22 cellular contexts compared by ENCODE assay signal in genomic region chr2:104804148-104804890, GRCh38. TPM values are rescaled to one million over a fixed set of nuclear protein-coding genes. Genes with fewer than 3 reads are reported as not detected.
DNase-seq lines count a peak whose midpoint lies in the region; ATAC-seq, FAIRE-seq and TF ChIP-seq lines count a peak whose summit lies in the region.
"Had no signal": no experiment of that assay in that cellular context is flagged by ENCODE, and none has a peak within 500 bp of the region (broad histone marks: within the 10 kb centered on the region; RNA-seq: fewer than 3 reads in every experiment).

No MANE protein-coding gene starts in this region.

- 76 to 84% (median 78%) methylated on average over 6 of the region's 6 CpGs for WGBS in ovary, 3 donors

- H3K9me2 ChIP-seq in Loucy (replicated peaks; ENCODE audit: low read depth, low read length), result no peaks in the 10 kb centered on the region

- H2AFZ ChIP-seq in Loucy (ENCODE audit: low read length), result no peak overlapping the region
- no peak overlapping the region for H2AFZ ChIP-seq in neural progenitor cell (replicated peaks)

- no peak overlapping the region for H3K4me3 Mint-ChIP-seq in neural progenitor cell
- H3K4me3 Mint-ChIP-seq: stimulated activated naive CD8-positive, alpha-beta T cell treated with anti-CD3 and anti-CD28 coated beads, Interleukin-15, Interleukin-2, amounts not matched to agents 100 ng/mL and 50 ng/mL, for 24 hours had no signal

- TF ChIP-seq POLR2A in ovary (IDR thresholded peaks at IDR 0.05), result no peak

- H3K9me3 ChIP-seq in Loucy (ENCODE audit: insufficient read depth, low read depth, low read length) (no peaks in the 10 kb centered on the region), neural progenitor cell (ENCODE audit: low read depth) (no peaks in the 10 kb centered on the region), ovary (no peaks in the 10 kb centered on the region)
- H3K9me3 ChIP-seq: gastrocnemius medialis, neutrophil, thyroid gland had no signal

- H3K4me1 ChIP-seq in Loucy (ENCODE audit: insufficient read depth, low read length, poor library complexity, severe bottlenecking) (no peaks in the 10 kb centered on the region), neural progenitor cell (no peaks in the 10 kb centered on the region), ovary (ENCODE audit: insufficient read depth) (no peaks in the 10 kb centered on the region)
- H3K4me1 ChIP-seq: gastrocnemius medialis, thyroid gland had no signal

- peak; percentile 7 for FAIRE-seq in bronchial epithelial cell (lab: Jason Lieb, UNC)

- H3K36me3 Mint-ChIP-seq in neural progenitor cell, result peaks cover 50% of the 10 kb centered on the region

- H3K27me3 ChIP-seq in Loucy (ENCODE audit: insufficient read depth, low read length, poor library complexity, severe bottlenecking) (no peaks in the 10 kb centered on the region), bronchial epithelial cell (ENCODE audit: control insufficient read depth, insufficient read depth, low read length) (no peaks in the 10 kb centered on the region), neural progenitor cell (no peaks in the 10 kb centered on the region), ovary (no peaks in the 10 kb centered on the region)
- H3K27me3 ChIP-seq: gastrocnemius medialis, neutrophil, thyroid gland had no signal

- no peak overlapping the region for H3K27ac Mint-ChIP-seq in neural progenitor cell
- H3K27ac Mint-ChIP-seq: stimulated activated naive CD8-positive, alpha-beta T cell treated with anti-CD3 and anti-CD28 coated beads, Interleukin-15, Interleukin-2, amounts not matched to agents 100 ng/mL and 50 ng/mL, for 24 hours had no signal

- DNase-seq in Daoy (ENCODE audit: low read depth), result peak; percentile 23
- DNase-seq in bronchial epithelial cell (ENCODE audit: low read depth), result no peak
- DNase-seq in neural progenitor cell (ENCODE audit: low spot score), result peak; percentile 38
- DNase-seq in NCI-H2227 (lab: John Stamatoyannopoulos, UW; ENCODE audit: unreplicated experiment), result no peak
- no peak for DNase-seq in ovary
- DNase-seq in GM13976 (ENCODE audit: low spot score), result no peak
- DNase-seq: activated naive CD4-positive, alpha-beta T cell treated with anti-CD3 and anti-CD28 coated beads, Interleukin-2, amount 50 U/mL, for 16 hours; aorta; cerebellar nuclear complex; DMS53; effector CD4-positive, alpha-beta T cell; gastrocnemius medialis; kidney glomerular epithelial cell; NCI-H1436 treated with DMSO at 0.1 percent for 48 hours; NCI-H524; stimulated activated CD4-positive, alpha-beta T cell treated with anti-CD3 and anti-CD28 coated beads, Interleukin-4, amount 100 ng/mL, for 24 hours; thyroid gland had no signal

- H3K79me2 ChIP-seq in Loucy (ENCODE audit: insufficient read depth, low read length), result no peaks in the 10 kb centered on the region
- no peaks in the 10 kb centered on the region for H3K79me2 ChIP-seq in neural progenitor cell (ENCODE audit: low read depth)

- H3K9ac ChIP-seq in Loucy (ENCODE audit: low read depth, low read length, poor library complexity, severe bottlenecking), result no peak overlapping the region
- no peak overlapping the region for H3K9ac ChIP-seq in neural progenitor cell

- peak; percentile 43 for TF ChIP-seq CTCF in Loucy (conservative IDR thresholded peaks at IDR 0.05; ENCODE audit: low read length)
- no peak for TF ChIP-seq CTCF in bronchial epithelial cell (IDR thresholded peaks at IDR 0.05; ENCODE audit: insufficient read depth, low read length, severe bottlenecking)
- TF ChIP-seq CTCF in neural progenitor cell (IDR thresholded peaks at IDR 0.05), result peak; percentile 38
- TF ChIP-seq CTCF in ovary (IDR thresholded peaks at IDR 0.05), result no peak
- TF ChIP-seq CTCF in GM13976 (IDR thresholded peaks at IDR 0.05; ENCODE audit: borderline replicate concordance, control extremely low read depth, extremely low read depth, insufficient read depth, missing control alignments), result no peak

- peaks cover 15% of the 10 kb centered on the region for H3K9me3 Mint-ChIP-seq in neural progenitor cell

- H3K4me2 ChIP-seq in Loucy (ENCODE audit: low read depth, low read length, poor library complexity, severe bottlenecking), result no peak overlapping the region
- H3K4me2 ChIP-seq in neural progenitor cell, result no peak overlapping the region

- H4K20me1 ChIP-seq in Loucy (ENCODE audit: insufficient read depth, low read length, poor library complexity, severe bottlenecking) (no peaks in the 10 kb centered on the region), neural progenitor cell (ENCODE audit: low read depth) (no peaks in the 10 kb centered on the region)

- H3K36me3 ChIP-seq in Loucy (ENCODE audit: insufficient read depth, low read length), result no peaks in the 10 kb centered on the region
- H3K36me3 ChIP-seq in bronchial epithelial cell (ENCODE audit: control insufficient read depth, insufficient read depth, low read length), result no peaks in the 10 kb centered on the region
- H3K36me3 ChIP-seq in neural progenitor cell, result no peaks in the 10 kb centered on the region
- no peaks in the 10 kb centered on the region for H3K36me3 ChIP-seq in ovary
- H3K36me3 ChIP-seq: gastrocnemius medialis, neutrophil, thyroid gland had no signal

- ATAC-seq in GM19023 (IDR thresholded peaks at IDR 0.05; ENCODE audit: unreplicated experiment), result no peak
- ATAC-seq: gastrocnemius medialis had no signal

- H3F3A ChIP-seq in Loucy (ENCODE audit: low read depth) (no peaks in the 10 kb centered on the region), neural progenitor cell (ENCODE audit: low read depth) (no peaks in the 10 kb centered on the region)

- no peak for TF ChIP-seq EP300 in ovary (IDR thresholded peaks at IDR 0.05)

- H3K27ac ChIP-seq in neural progenitor cell, result no peak overlapping the region
- no peak overlapping the region for H3K27ac ChIP-seq in ovary
- H3K27ac ChIP-seq: gastrocnemius medialis, neutrophil, thyroid gland had no signal

- H3K4me3 ChIP-seq in Loucy (ENCODE audit: low read length, poor library complexity, severe bottlenecking) (no peak overlapping the region), bronchial epithelial cell (ENCODE audit: low read depth, low read length) (no peak overlapping the region), neural progenitor cell (no peak overlapping the region), ovary (no peak overlapping the region)
- H3K4me3 ChIP-seq: gastrocnemius medialis, lung, thyroid gland had no signal

- intact Hi-C loops in ovary (cut with DNase I), result no loop called here

- peaks cover 5% of the 10 kb centered on the region for H3K27me3 Mint-ChIP-seq in neural progenitor cell (ENCODE audit: insufficient read depth, low read depth)

- in situ Hi-C loops in GM13976 (cut with MboI; ENCODE audit: low sequenced_read_pairs, unreplicated experiment), result no loop called here

- H3K4me1 Mint-ChIP-seq in neural progenitor cell, result peaks cover 10% of the 10 kb centered on the region

RNA-seq across cellular contexts. Expression of gene POU3F3, which starts 49.6 kb away (rescaled TPM):
- total RNA-seq in Daoy (2014; rRNA removed; shearing (Covaris generic)), result 5.8 and 6.5 TPM in 2 replicates
- total RNA-seq in bronchial epithelial cell, result not detected in 2 replicates
- 0.25 TPM in 1 of 2 replicates, not detected in the other for total RNA-seq in neural progenitor cell (ENCODE audit: low replicate concordance)
- under 1 TPM in 3 of 7 donors, not detected in 4; 0.10 to 0.63 (median 0.10) TPM for total RNA-seq in ovary
- not detected for polyA plus RNA-seq in ovary
- total RNA-seq: gastrocnemius medialis had no signal
- polyA plus RNA-seq: lung had no signal

Comparison
In these comparisons a context has a peak if more than half of its experiments do, and no peak if none do; other contexts are left out.
1. DNase-seq: peak in Daoy (single experiment) and neural progenitor cell (single experiment); none in bronchial epithelial cell (single experiment), NCI-H2227 (single experiment), ovary (0 of 5) and GM13976 (single experiment).
2. CTCF ChIP-seq: peak in Loucy (single experiment) and neural progenitor cell (single experiment); none in bronchial epithelial cell (single experiment), ovary (0 of 3) and GM13976 (single experiment).